1 cellular context compared by ENCODE assay signal in the genomic region with DNA sequence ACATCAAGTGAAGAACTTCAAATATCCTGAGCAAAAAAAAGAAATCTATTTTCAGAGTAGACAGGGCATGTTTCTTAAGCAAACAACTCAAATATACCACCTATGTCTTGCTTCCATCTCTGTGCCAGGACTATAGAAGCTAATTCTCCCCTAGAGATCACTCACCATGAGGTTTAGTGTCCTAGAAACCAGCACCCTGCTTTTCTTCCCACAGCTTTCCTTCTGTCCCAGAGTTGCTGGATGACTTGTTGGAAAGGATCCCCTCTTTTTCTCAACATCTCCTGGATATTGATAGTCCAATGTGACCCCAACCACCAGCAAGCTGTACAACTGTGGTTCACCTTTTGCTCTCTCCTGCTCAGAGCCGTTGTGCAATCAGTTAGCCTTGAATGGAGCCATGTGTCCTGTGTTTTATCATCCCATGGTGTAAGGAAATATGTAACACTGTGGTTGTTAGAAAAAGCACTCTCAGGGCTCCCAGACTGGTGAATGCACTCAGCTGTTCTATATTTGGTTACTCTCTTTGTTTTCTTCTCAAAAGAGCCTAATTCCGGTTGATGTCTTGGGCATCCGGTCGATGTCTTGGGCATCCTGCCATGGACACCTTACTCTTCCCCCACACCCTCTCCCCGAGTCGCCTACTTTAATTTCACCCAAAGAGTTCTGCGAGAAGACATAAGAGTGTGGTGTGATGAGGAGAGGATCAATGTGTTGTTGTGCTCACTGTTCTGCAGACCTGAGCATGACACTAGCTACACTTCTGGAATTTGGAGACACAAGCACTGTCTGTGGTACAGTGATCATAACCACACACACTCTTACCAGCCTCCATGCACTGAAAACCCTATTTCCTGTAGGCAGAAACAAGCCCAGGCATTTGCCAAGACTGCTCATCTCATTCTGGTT.
TF ChIP-seq lines count a peak whose summit lies in the region.

No MANE protein-coding gene starts in this region.

TF ChIP-seq in HepG2, 621 proteins besides CTCF, POLR2A, EP300 and RAD21 (continued from another document and continues in another):
- TF ChIP-seq PHF20 (CRISPR knock-in tag; IDR thresholded peaks at IDR 0.05) (no peak), HBP1 (CRISPR knock-in tag; IDR thresholded peaks at IDR 0.05; ENCODE audit: low read depth) (peak; percentile 81; the same call in 1 of the 2 replicates), STAT5B (CRISPR knock-in tag; IDR thresholded peaks at IDR 0.05) (no peak), HMG20A (CRISPR knock-in tag; IDR thresholded peaks at IDR 0.05; ENCODE audit: borderline replicate concordance) (peak; percentile 93), FOXA1 (IDR thresholded peaks at IDR 0.05) (no peak), FOXA1 (CRISPR knock-in tag; IDR thresholded peaks at IDR 0.05) (peak; percentile 28; the same call in 1 of the 2 replicates), ZNF768 (CRISPR knock-in tag; IDR thresholded peaks at IDR 0.05) (no peak), DPF2 (CRISPR knock-in tag; IDR thresholded peaks at IDR 0.05; ENCODE audit: borderline replicate concordance, low read depth) (peak; percentile 67; the same call in 1 of the 2 replicates), ZNF83 (CRISPR knock-in tag; IDR thresholded peaks at IDR 0.05; ENCODE audit: borderline replicate concordance) (no peak), MLXIP (CRISPR knock-in tag; IDR thresholded peaks at IDR 0.05; ENCODE audit: borderline replicate concordance) (no peak), ZNF383 (CRISPR knock-in tag; IDR thresholded peaks at IDR 0.05; ENCODE audit: borderline replicate concordance) (no peak), TFDP1 (CRISPR knock-in tag; IDR thresholded peaks at IDR 0.05; ENCODE audit: borderline replicate concordance) (no peak; the same call in 1 of the 2 replicates), KMT2B (CRISPR knock-in tag; IDR thresholded peaks at IDR 0.05) (peak; percentile 25; the same call in 1 of the 2 replicates), MXD3 (CRISPR knock-in tag; IDR thresholded peaks at IDR 0.05) (no peak), ZNF816 (CRISPR knock-in tag; IDR thresholded peaks at IDR 0.05; ENCODE audit: borderline replicate concordance) (no peak), ZNF609 (CRISPR knock-in tag; IDR thresholded peaks at IDR 0.05; ENCODE audit: borderline replicate concordance) (peak; percentile 67; the same call in 1 of the 2 replicates), ZNF792 (CRISPR knock-in tag; IDR thresholded peaks at IDR 0.05) (0 out of 2 replicates have a peak, but pooled peaks have one; percentile 56), ELF3 (CRISPR knock-in tag; IDR thresholded peaks at IDR 0.05) (peak; percentile 76), CBFB (CRISPR knock-in tag; IDR thresholded peaks at IDR 0.05) (0 out of 2 replicates have a peak, but pooled peaks have one; percentile 51), ZFX (CRISPR knock-in tag; IDR thresholded peaks at IDR 0.05; ENCODE audit: low read depth) (no peak), ZNF432 (CRISPR knock-in tag; IDR thresholded peaks at IDR 0.05; ENCODE audit: borderline replicate concordance) (no peak), RNF219 (CRISPR knock-in tag; IDR thresholded peaks at IDR 0.05) (no peak), ZNF678 (CRISPR knock-in tag; IDR thresholded peaks at IDR 0.05) (no peak), MEF2D (CRISPR knock-in tag; IDR thresholded peaks at IDR 0.05) (peak; percentile 80; the same call in 1 of the 2 replicates), ZNF670 (CRISPR knock-in tag; IDR thresholded peaks at IDR 0.05; ENCODE audit: borderline replicate concordance) (peak; percentile 67; the same call in 1 of the 2 replicates), ARHGAP35 (CRISPR knock-in tag; IDR thresholded peaks at IDR 0.05; ENCODE audit: borderline replicate concordance) (no peak), TCF7L2 (IDR thresholded peaks at IDR 0.05; ENCODE audit: low read depth, low read length) (no peak), ZSCAN5A (CRISPR knock-in tag; IDR thresholded peaks at IDR 0.05; ENCODE audit: borderline replicate concordance) (0 out of 2 replicates have a peak, but pooled peaks have one; percentile 35)
- TF ChIP-seq, protein P1, sequence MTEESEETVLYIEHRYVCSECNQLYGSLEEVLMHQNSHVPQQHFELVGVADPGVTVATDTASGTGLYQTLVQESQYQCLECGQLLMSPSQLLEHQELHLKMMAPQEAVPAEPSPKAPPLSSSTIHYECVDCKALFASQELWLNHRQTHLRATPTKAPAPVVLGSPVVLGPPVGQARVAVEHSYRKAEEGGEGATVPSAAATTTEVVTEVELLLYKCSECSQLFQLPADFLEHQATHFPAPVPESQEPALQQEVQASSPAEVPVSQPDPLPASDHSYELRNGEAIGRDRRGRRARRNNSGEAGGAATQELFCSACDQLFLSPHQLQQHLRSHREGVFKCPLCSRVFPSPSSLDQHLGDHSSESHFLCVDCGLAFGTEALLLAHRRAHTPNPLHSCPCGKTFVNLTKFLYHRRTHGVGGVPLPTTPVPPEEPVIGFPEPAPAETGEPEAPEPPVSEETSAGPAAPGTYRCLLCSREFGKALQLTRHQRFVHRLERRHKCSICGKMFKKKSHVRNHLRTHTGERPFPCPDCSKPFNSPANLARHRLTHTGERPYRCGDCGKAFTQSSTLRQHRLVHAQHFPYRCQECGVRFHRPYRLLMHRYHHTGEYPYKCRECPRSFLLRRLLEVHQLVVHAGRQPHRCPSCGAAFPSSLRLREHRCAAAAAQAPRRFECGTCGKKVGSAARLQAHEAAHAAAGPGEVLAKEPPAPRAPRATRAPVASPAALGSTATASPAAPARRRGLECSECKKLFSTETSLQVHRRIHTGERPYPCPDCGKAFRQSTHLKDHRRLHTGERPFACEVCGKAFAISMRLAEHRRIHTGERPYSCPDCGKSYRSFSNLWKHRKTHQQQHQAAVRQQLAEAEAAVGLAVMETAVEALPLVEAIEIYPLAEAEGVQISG (CRISPR knock-in tag; IDR thresholded peaks at IDR 0.05) = peak; percentile 58
- TF ChIP-seq, protein P2, sequence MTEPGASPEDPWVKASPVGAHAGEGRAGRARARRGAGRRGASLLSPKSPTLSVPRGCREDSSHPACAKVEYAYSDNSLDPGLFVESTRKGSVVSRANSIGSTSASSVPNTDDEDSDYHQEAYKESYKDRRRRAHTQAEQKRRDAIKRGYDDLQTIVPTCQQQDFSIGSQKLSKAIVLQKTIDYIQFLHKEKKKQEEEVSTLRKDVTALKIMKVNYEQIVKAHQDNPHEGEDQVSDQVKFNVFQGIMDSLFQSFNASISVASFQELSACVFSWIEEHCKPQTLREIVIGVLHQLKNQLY (CRISPR knock-in tag; IDR thresholded peaks at IDR 0.05) = 0 out of 2 replicates have a peak, but pooled peaks have one; percentile 31
- TF ChIP-seq, protein P3, sequence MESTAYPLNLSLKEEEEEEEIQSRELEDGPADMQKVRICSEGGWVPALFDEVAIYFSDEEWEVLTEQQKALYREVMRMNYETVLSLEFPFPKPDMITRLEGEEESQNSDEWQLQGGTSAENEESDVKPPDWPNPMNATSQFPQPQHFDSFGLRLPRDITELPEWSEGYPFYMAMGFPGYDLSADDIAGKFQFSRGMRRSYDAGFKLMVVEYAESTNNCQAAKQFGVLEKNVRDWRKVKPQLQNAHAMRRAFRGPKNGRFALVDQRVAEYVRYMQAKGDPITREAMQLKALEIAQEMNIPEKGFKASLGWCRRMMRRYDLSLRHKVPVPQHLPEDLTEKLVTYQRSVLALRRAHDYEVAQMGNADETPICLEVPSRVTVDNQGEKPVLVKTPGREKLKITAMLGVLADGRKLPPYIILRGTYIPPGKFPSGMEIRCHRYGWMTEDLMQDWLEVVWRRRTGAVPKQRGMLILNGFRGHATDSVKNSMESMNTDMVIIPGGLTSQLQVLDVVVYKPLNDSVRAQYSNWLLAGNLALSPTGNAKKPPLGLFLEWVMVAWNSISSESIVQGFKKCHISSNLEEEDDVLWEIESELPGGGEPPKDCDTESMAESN (CRISPR knock-in tag; conservative IDR thresholded peaks at IDR 0.05) = no peak
